Comparison of ENCODE assay signal across 17 cellular contexts in the genomic region with DNA sequence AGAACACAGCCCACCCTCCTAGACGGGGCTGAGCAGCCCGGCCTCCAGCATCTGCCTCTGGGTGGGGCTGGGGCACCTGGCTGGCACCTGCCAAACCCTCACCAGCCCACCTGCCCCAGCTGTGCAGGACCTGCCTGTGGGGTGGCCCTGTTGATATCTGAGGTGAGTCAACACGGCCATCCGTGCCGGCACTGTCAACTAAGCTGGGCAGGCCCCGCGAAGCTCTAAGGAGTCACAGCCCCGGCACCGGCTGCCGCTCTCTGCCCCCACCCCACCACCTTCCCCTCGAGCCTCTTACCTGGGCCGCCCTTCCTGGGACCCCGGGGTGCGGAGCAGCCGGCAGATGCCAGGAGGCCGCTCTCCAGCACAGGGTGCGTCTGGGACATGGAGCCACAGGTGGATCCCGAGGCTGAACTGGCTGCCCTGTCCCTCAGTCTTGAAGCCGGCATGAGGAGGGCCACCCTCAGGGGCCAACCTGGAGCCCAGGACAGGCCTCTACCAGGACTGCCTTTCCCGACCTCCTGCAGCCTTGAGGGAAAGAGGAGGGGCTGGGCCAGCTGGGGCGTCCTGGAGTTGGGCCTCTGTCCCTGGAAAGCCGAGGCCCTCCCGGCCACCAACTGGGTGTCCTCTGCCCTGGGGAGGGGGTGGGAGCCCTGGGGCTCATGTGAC. TPM values are rescaled to one million over a fixed set of nuclear protein-coding genes. Genes with fewer than 3 reads are reported as not detected.
DNase-seq lines count a peak whose midpoint lies in the region; ATAC-seq and TF ChIP-seq lines count a peak whose summit lies in the region.
"Had no signal": no experiment of that assay in that cellular context is flagged by ENCODE, and none has a peak within 500 bp of the region (broad histone marks: within the 10 kb centered on the region; RNA-seq: fewer than 3 reads in every experiment).

No MANE protein-coding gene starts in this region.

- H3T11ph ChIP-seq in H9 (ENCODE audit: low read length): no peak overlapping the region

- peak; percentile 2 for ATAC-seq in HG03432 (IDR thresholded peaks at IDR 0.05; ENCODE audit: unreplicated experiment)
- ATAC-seq in central memory CD8-positive, alpha-beta T cell (replicated peaks; ENCODE audit: extremely low read depth, poor library complexity, severe bottlenecking): no peak
- ATAC-seq in HG02759 (IDR thresholded peaks at IDR 0.05; ENCODE audit: unreplicated experiment): no peak
- ATAC-seq: HCT116; stimulated activated naive CD8-positive, alpha-beta T cell treated with anti-CD3 and anti-CD28 coated beads, Interleukin-15, amount 100 ng/mL, for 72 hours had no signal

- H2BK15ac ChIP-seq in H9 (ENCODE audit: low read depth, low read length): no peak overlapping the region

- no peak overlapping the region for H2BK12ac ChIP-seq in H9 (ENCODE audit: insufficient read length, low read depth, low read length)

- H4K5ac ChIP-seq in H9 (ENCODE audit: insufficient read length, low read depth, low read length): no peak overlapping the region

- H4K20me1 ChIP-seq in H9 (ENCODE audit: control insufficient read depth, insufficient read depth, insufficient read length): no peaks in the 10 kb centered on the region

- H3K27ac ChIP-seq in skin epidermis (peak overlapping the region in 12 of 21 experiments; percentile 12 to 80 (median 42)), H9 (ENCODE audit: insufficient read length, low read depth, low read length) (no peak overlapping the region)
- H3K27ac ChIP-seq: hepatocyte, sigmoid colon, SJSA1 had no signal

- no peak overlapping the region for H3K14ac ChIP-seq in H9 (ENCODE audit: insufficient read depth, low read length)

- H2AK5ac ChIP-seq in H9 (ENCODE audit: insufficient read length, low read length): no peak overlapping the region

- H3K56ac ChIP-seq in H9 (ENCODE audit: insufficient read length, low read depth, low read length): no peak overlapping the region

- H3K79me1 ChIP-seq in H9 (ENCODE audit: insufficient read depth, low read depth, low read length, poor library complexity, severe bottlenecking): no peaks in the 10 kb centered on the region

- H3K36me3 Mint-ChIP-seq in central memory CD8-positive, alpha-beta T cell (ENCODE audit: insufficient read depth): peaks cover 2% of the 10 kb centered on the region
- H3K36me3 Mint-ChIP-seq in H9 (ENCODE audit: insufficient read depth in 1 of 3, low read depth in 3 of 3): no peaks in the 10 kb centered on the region
- H3K36me3 Mint-ChIP-seq: CD4-positive, alpha-beta memory T cell had no signal

- no peaks in the 10 kb centered on the region for H3K9me3 ChIP-seq in H9 (ENCODE audit: control insufficient read depth, low read depth, low read length)
- H3K9me3 ChIP-seq: sigmoid colon, SJSA1 had no signal

- H3K79me2 ChIP-seq in H9 (ENCODE audit: insufficient read depth, low read length): no peaks in the 10 kb centered on the region
- H3K79me2 ChIP-seq: hepatocyte had no signal

- H3K27ac Mint-ChIP-seq in central memory CD8-positive, alpha-beta T cell (ENCODE audit: low read depth): no peak overlapping the region
- no peak overlapping the region for H3K27ac Mint-ChIP-seq in H9
- H3K27ac Mint-ChIP-seq: nephron had no signal

- peaks cover 75% of the 10 kb centered on the region for H3K27me3 Mint-ChIP-seq in central memory CD8-positive, alpha-beta T cell
- H3K27me3 Mint-ChIP-seq in H9 (ENCODE audit: low read depth): peaks cover 3% of the 10 kb centered on the region; the same call in 1 of the 2 replicates

- H2BK120ac ChIP-seq in H9 (ENCODE audit: low read depth, low read length, poor library complexity, severe bottlenecking): no peak overlapping the region

- H3K4me3 Mint-ChIP-seq in central memory CD8-positive, alpha-beta T cell: peak overlapping the region; percentile 46
- no peak overlapping the region for H3K4me3 Mint-ChIP-seq in H9
- H3K4me3 Mint-ChIP-seq: CD4-positive, alpha-beta memory T cell; nephron; stimulated activated naive CD8-positive, alpha-beta T cell treated with anti-CD3 and anti-CD28 coated beads, Interleukin-15, amount 100 ng/mL, for 72 hours had no signal

- no CpG with 5 or more reads among the region's 23 CpGs for WGBS in H9 (ENCODE audit: extremely low coverage, insufficient read length, low lambda C conversion rate)

- H3K23ac ChIP-seq in H9 (ENCODE audit: insufficient read length, low read depth, low read length): no peak overlapping the region

- no peak overlapping the region for H3K4ac ChIP-seq in H9 (ENCODE audit: low read depth, low read length)

- no peak overlapping the region for H2BK20ac ChIP-seq in H9 (ENCODE audit: low read depth, low read length, poor library complexity, severe bottlenecking)

- TF ChIP-seq CTCF in GM12864 (IDR thresholded peaks at IDR 0.05; ENCODE audit: low read depth, low read length, missing control alignments) (no peak), H9 (conservative IDR thresholded peaks at IDR 0.05) (no peak)

- no peak overlapping the region for H3K18ac ChIP-seq in H9 (ENCODE audit: insufficient read length, low read depth, low read length)

- H3K9me3 Mint-ChIP-seq in central memory CD8-positive, alpha-beta T cell: no peaks in the 10 kb centered on the region
- no peaks in the 10 kb centered on the region for H3K9me3 Mint-ChIP-seq in H9
- H3K9me3 Mint-ChIP-seq: CD4-positive, alpha-beta memory T cell; nephron had no signal

- no peaks in the 10 kb centered on the region for H3K4me1 ChIP-seq in H9 (ENCODE audit: insufficient read depth, low read length)
- H3K4me1 ChIP-seq: sigmoid colon, SJSA1 had no signal

- H3K4me3 ChIP-seq in GM12864 (ENCODE audit: low read depth, low read length) (peak overlapping the region; percentile 69), skin epidermis (peak overlapping the region; percentile 9 to 31 (median 18))
- H3K4me3 ChIP-seq: hepatocyte, SJSA1 had no signal

- no peaks in the 10 kb centered on the region for H3K23me2 ChIP-seq in H9 (ENCODE audit: insufficient read length, low read depth, low read length, poor library complexity, severe bottlenecking)

- H4K91ac ChIP-seq in H9 (ENCODE audit: insufficient read length, low read depth, low read length): no peak overlapping the region

- no peak overlapping the region for H2AFZ ChIP-seq in H9 (ENCODE audit: low read length)
- H2AFZ ChIP-seq: hepatocyte had no signal

- no peak for DNase-seq in GM12864 (ENCODE audit: low read depth)
- DNase-seq in central memory CD8-positive, alpha-beta T cell (ENCODE audit: low spot score in 2 of 2): no peak
- no peak for DNase-seq in C1 segment of cervical spinal cord (lab: John Stamatoyannopoulos, UW)
- no peak for DNase-seq in H9
- DNase-seq: activated naive CD4-positive, alpha-beta T cell treated with anti-CD3 and anti-CD28 coated beads, Interleukin-2, amount 50 U/mL, for 16 hours; CD4-positive, alpha-beta memory T cell; NCI-H1417 treated with DMSO at 0.1 percent for 48 hours; NCI-H524 treated with DMSO at 0.1 percent for 48 hours; stimulated activated naive CD8-positive, alpha-beta T cell treated with anti-CD3 and anti-CD28 coated beads, Interleukin-15, amount 100 ng/mL, for 72 hours had no signal

- no peaks in the 10 kb centered on the region for H3K27me3 ChIP-seq in H9 (ENCODE audit: insufficient read depth, low read length)
- H3K27me3 ChIP-seq: hepatocyte had no signal

- H3K4me2 ChIP-seq in H9 (ENCODE audit: insufficient read depth, insufficient read length, low read length): no peak overlapping the region
- H3K4me2 ChIP-seq: hepatocyte had no signal

- H2BK5ac ChIP-seq in H9 (ENCODE audit: insufficient read length, low read length): no peak overlapping the region

- no peak overlapping the region for H4K8ac ChIP-seq in H9 (replicated peaks; ENCODE audit: insufficient read length, low read depth, low read length)

- H3K4me1 Mint-ChIP-seq in central memory CD8-positive, alpha-beta T cell: no peaks in the 10 kb centered on the region
- peaks cover 0 to 6% of the 10 kb centered on the region in 2 experiments; a peak in 1 of 4 replicates for H3K4me1 Mint-ChIP-seq in H9

- H3K9ac ChIP-seq in H9 (ENCODE audit: extremely low read depth, insufficient read length, low read length): no peak overlapping the region

RNA-seq across cellular contexts. Expression of a gene that starts 0.5 kb away (rescaled TPM):
- total RNA-seq in H9 (2021): 2.8 and 2.9 TPM in 2 replicates
- total RNA-seq: SJSA1 had no signal
